In genomic region chr10:51313259-51313658, GRCh38 we compare ENCODE assay signal across 30 cellular contexts.
"Had no signal": no experiment of that assay in that cellular context is flagged by ENCODE, and none has a peak within 500 bp of the region (broad histone marks: within the 10 kb centered on the region; RNA-seq: fewer than 3 reads in every experiment).

No MANE protein-coding gene starts in this region.

- ATAC-seq: naive thymus-derived CD4-positive, alpha-beta T cell; natural killer cell; psoas muscle; right cardiac atrium; right lobe of liver; stimulated activated memory B cell treated with anti-CD40 and anti-IgM and Interleukin-4, amounts not matched to agents 10 μg/mL and 1 μg/mL and 100 μg/mL, for 72 hours; stimulated activated naive CD8-positive, alpha-beta T cell treated with anti-CD3 and anti-CD28 coated beads, Interleukin-15, amount 100 ng/mL, for 72 hours; stimulated activated naive CD8-positive, alpha-beta T cell treated with anti-CD3 and anti-CD28 coated beads, Interleukin-15, Interleukin-2, amounts not matched to agents 100 U/mL and 50 U/mL, for 24 hours; upper lobe of right lung had no signal

- H3K4me1 Mint-ChIP-seq: naive thymus-derived CD4-positive, alpha-beta T cell; natural killer cell; nephron progenitor cell; neural crest cell; stimulated activated memory B cell treated with anti-CD40 and anti-IgM and Interleukin-4, amounts not matched to agents 10 μg/mL and 1 μg/mL and 100 μg/mL, for 72 hours; stimulated activated naive CD8-positive, alpha-beta T cell treated with anti-CD3 and anti-CD28 coated beads, Interleukin-15, amount 100 ng/mL, for 72 hours had no signal

- H3K4me3 ChIP-seq: pancreas, psoas muscle, right lobe of liver, sigmoid colon, smooth muscle cell, spleen, suprapubic skin, testis, tibial artery, transverse colon, upper lobe of right lung, vagina had no signal

- H3K27ac Mint-ChIP-seq: naive thymus-derived CD4-positive, alpha-beta T cell; natural killer cell; nephron progenitor cell; stimulated activated memory B cell treated with anti-CD40 and anti-IgM and Interleukin-4, amounts not matched to agents 10 μg/mL and 1 μg/mL and 100 μg/mL, for 72 hours; stimulated activated naive CD8-positive, alpha-beta T cell treated with anti-CD3 and anti-CD28 coated beads, Interleukin-15, amount 100 ng/mL, for 72 hours; type B pancreatic cell had no signal

- H3K27me3 Mint-ChIP-seq: naive thymus-derived CD4-positive, alpha-beta T cell; stimulated activated memory B cell treated with anti-CD40 and anti-IgM and Interleukin-4, amounts not matched to agents 10 μg/mL and 1 μg/mL and 100 μg/mL, for 72 hours; stimulated activated naive CD8-positive, alpha-beta T cell treated with anti-CD3 and anti-CD28 coated beads, Interleukin-15, amount 100 ng/mL, for 72 hours; type B pancreatic cell had no signal

- H3K9me3 ChIP-seq: neutrophil, pancreas, psoas muscle, right lobe of liver, sigmoid colon, spleen, suprapubic skin, testis, tibial artery, transverse colon, upper lobe of right lung, vagina had no signal

- H3K36me3 Mint-ChIP-seq: naive thymus-derived CD4-positive, alpha-beta T cell; natural killer cell; stimulated activated memory B cell treated with anti-CD40 and anti-IgM and Interleukin-4, amounts not matched to agents 10 μg/mL and 1 μg/mL and 100 μg/mL, for 72 hours had no signal

- H3K9me3 Mint-ChIP-seq: natural killer cell; nephron progenitor cell; stimulated activated naive CD8-positive, alpha-beta T cell treated with anti-CD3 and anti-CD28 coated beads, Interleukin-15, amount 100 ng/mL, for 72 hours; type B pancreatic cell had no signal

- H3K36me3 ChIP-seq: neutrophil, pancreas, right lobe of liver, sigmoid colon, spleen, suprapubic skin, tibial artery, transverse colon, upper lobe of right lung, vagina had no signal

- H3K4me3 Mint-ChIP-seq: naive thymus-derived CD4-positive, alpha-beta T cell; natural killer cell; nephron progenitor cell; neural crest cell; stimulated activated memory B cell treated with anti-CD40 and anti-IgM and Interleukin-4, amounts not matched to agents 10 μg/mL and 1 μg/mL and 100 μg/mL, for 72 hours; stimulated activated naive CD8-positive, alpha-beta T cell treated with anti-CD3 and anti-CD28 coated beads, Interleukin-15, amount 100 ng/mL, for 72 hours; type B pancreatic cell had no signal

- H3K4me1 ChIP-seq: right lobe of liver, spleen, testis, upper lobe of right lung had no signal

- DNase-seq: naive thymus-derived CD4-positive, alpha-beta T cell; natural killer cell; nephron progenitor cell; nucleus accumbens; pancreas; psoas muscle; right cardiac atrium; right lobe of liver; sigmoid colon; spleen; stimulated activated CD4-positive, alpha-beta T cell treated with anti-CD3 and anti-CD28 coated beads, Interleukin-12 subunit alpha, Interleukin-12 subunit beta, amount 100 ng/mL, for 4 hours; stimulated activated CD4-positive, alpha-beta T cell treated with anti-CD3 and anti-CD28 coated beads, Interleukin-1b, Interleukin-23, amount 100 ng/mL, for 48 hours; stimulated activated CD4-positive, alpha-beta T cell treated with anti-CD3 and anti-CD28 coated beads, Interleukin-4, amount 100 ng/mL, for 1 hour; stimulated activated CD4-positive, alpha-beta T cell treated with anti-CD3 and anti-CD28 coated beads, Interleukin-4, amount 100 ng/mL, for 4 hours; stimulated activated CD8-positive, alpha-beta memory T cell treated with anti-CD3 and anti-CD28 coated beads, Interleukin-4, amount 100 ng/mL, for 48 hours; stimulated activated naive CD4-positive, alpha-beta T cell; stimulated activated naive CD8-positive, alpha-beta T cell treated with anti-CD3 and anti-CD28 coated beads, Interleukin-15, amount 100 ng/mL, for 72 hours; stimulated activated naive CD8-positive, alpha-beta T cell treated with anti-CD3 and anti-CD28 coated beads, Interleukin-15, Interleukin-2, amounts not matched to agents 100 U/mL and 50 U/mL, for 24 hours; substantia nigra; testis; tibial artery; transverse colon; upper lobe of right lung had no signal
